ENCODE assay signal across 22 cellular contexts in genomic region chr16:69486272-69486671, GRCh38.
DNase-seq lines count a peak whose midpoint lies in the region; ATAC-seq, FAIRE-seq and TF ChIP-seq lines count a peak whose summit lies in the region.
"Had no signal": no experiment of that assay in that cellular context is flagged by ENCODE, and none has a peak within 500 bp of the region (broad histone marks: within the 10 kb centered on the region; RNA-seq: fewer than 3 reads in every experiment).

No MANE protein-coding gene starts in this region.

- intact Hi-C loops in HepG2 (cut with micrococcal nuclease; ENCODE audit: unreplicated experiment) (no loop called here), right lobe of liver (cut with DNase I) (no loop called here)

- no peak overlapping the region for H3K4me2 ChIP-seq in HepG2 (ENCODE audit: low read depth, low read length)
- H3K4me2 ChIP-seq in neuronal stem cell (ENCODE audit: insufficient read depth, low read length, poor library complexity, severe bottlenecking) = no peak overlapping the region

- no peaks in the 10 kb centered on the region for H4K20me1 ChIP-seq in HepG2 (ENCODE audit: insufficient read depth, low read length)

- no peak overlapping the region for H3K23ac ChIP-seq in neuronal stem cell (ENCODE audit: low read depth, low read length, poor library complexity)

- ATAC-seq in HepG2 = peak; percentile 35; the same call in 2 of the 3 replicates
- no peak for ATAC-seq in right lobe of liver
- ATAC-seq: GM12878 had no signal

- no peak overlapping the region for H4K8ac ChIP-seq in neuronal stem cell (ENCODE audit: low read depth, low read length)

- no peak overlapping the region for H2BK5ac ChIP-seq in neuronal stem cell (ENCODE audit: low read length)

- no peak for TF ChIP-seq RAD21 in HepG2 (CRISPR knock-in tag; IDR thresholded peaks at IDR 0.05)

- DNase-seq in HepG2 (ENCODE audit: low spot score) (no peak), right lobe of liver (no peak), NCI-H69 (lab: John Stamatoyannopoulos, UW) (peak; percentile 33), left kidney (ENCODE audit: low read depth, low spot score) (peak; percentile 38), neuronal stem cell (ENCODE audit: low spot score) (no peak), SIG-M5 (lab: John Stamatoyannopoulos, UW) (no peak), medulla oblongata (ENCODE audit: extremely low spot score) (no peak)
- no peak for DNase-seq in activated T-cell treated with anti-CD3 and anti-CD28 coated beads, Interleukin-2, amount 50 U/mL, for 1 hour
- DNase-seq: ACHN; BE2C; C1 segment of cervical spinal cord; CD4-positive, CD25-positive, alpha-beta regulatory T cell; CD8-positive, alpha-beta memory T cell; COR-L47; DMS 273 treated with DMSO at 0.1 percent for 48 hours; DMS53; DND-41; EL had no signal

- H3K4me3 ChIP-seq in HepG2 (replicated peaks in 1 of 3; ENCODE audit: insufficient read depth in 1 of 3, low read depth in 2 of 3, low read length in 3 of 3) (no peak overlapping the region), right lobe of liver (no peak overlapping the region), neuronal stem cell (ENCODE audit: low read length in 2 of 2) (no peak overlapping the region)
- H3K4me3 ChIP-seq: GM12878, HAP-1 had no signal

- TF ChIP-seq EP300 in HepG2 (IDR thresholded peaks at IDR 0.05; ENCODE audit: low read depth in 2 of 2, low read length in 2 of 2) (no peak), HepG2 (CRISPR knock-in tag; IDR thresholded peaks at IDR 0.05; ENCODE audit: borderline replicate concordance) (no peak)

- H2BK12ac ChIP-seq in neuronal stem cell (ENCODE audit: low read length) = no peak overlapping the region

- H3K9me3 ChIP-seq in HepG2 (ENCODE audit: low read length) (no peaks in the 10 kb centered on the region), right lobe of liver (no peaks in the 10 kb centered on the region), neuronal stem cell (replicated peaks in 1 of 2; ENCODE audit: control insufficient read depth in 2 of 2, insufficient read depth in 1 of 2, low read depth in 1 of 2, low read length in 2 of 2) (no peaks in the 10 kb centered on the region)
- H3K9me3 ChIP-seq: BE2C, HAP-1 had no signal

- H3K27me3 ChIP-seq in HepG2 (ENCODE audit: control insufficient read depth in 1 of 2, insufficient read depth in 2 of 2, low read length in 2 of 2) = no peaks in the 10 kb centered on the region
- no peaks in the 10 kb centered on the region for H3K27me3 ChIP-seq in right lobe of liver
- no peaks in the 10 kb centered on the region for H3K27me3 ChIP-seq in neuronal stem cell (ENCODE audit: control insufficient read depth in 3 of 3, insufficient read depth in 3 of 3, low read depth in 1 of 3, low read length in 3 of 3)
- H3K27me3 ChIP-seq: BE2C had no signal

- H3K4me1 ChIP-seq in HepG2 (ENCODE audit: insufficient read depth, low read length) (peaks cover 29% of the 10 kb centered on the region), right lobe of liver (no peaks in the 10 kb centered on the region), neuronal stem cell (ENCODE audit: control insufficient read depth in 2 of 2, insufficient read depth in 1 of 2, low read depth in 1 of 2, low read length in 2 of 2) (peaks cover 0 to 8% of the 10 kb centered on the region in 2 donors)

- BruUV-seq in HepG2 (replicated peaks; lab: Mats Ljungman, UMichigan) = no TSS peak

- TF ChIP-seq CTCF in HepG2 (CRISPR knock-in tag; IDR thresholded peaks at IDR 0.05) (no peak), right lobe of liver (IDR thresholded peaks at IDR 0.05) (no peak)

- no peak overlapping the region for H4K91ac ChIP-seq in neuronal stem cell (ENCODE audit: low read depth, low read length, poor library complexity)

- POLR2A ChIA-PET in HepG2 (lab: Yijun Ruan, JAX) = no interaction called here

- H2BK15ac ChIP-seq in neuronal stem cell (ENCODE audit: low read length) = peak overlapping the region; percentile 14

- no peaks in the 10 kb centered on the region for H3K79me2 ChIP-seq in HepG2 (ENCODE audit: insufficient read depth, low read length)

- H3K4ac ChIP-seq in neuronal stem cell (ENCODE audit: low read length) = no peak overlapping the region

- peak overlapping the region; percentile 57 for H2BK120ac ChIP-seq in neuronal stem cell (ENCODE audit: low read depth, low read length)

- H2AFZ ChIP-seq in HepG2 (ENCODE audit: low read length) (no peak overlapping the region), neuronal stem cell (ENCODE audit: low read length) (no peak overlapping the region)

- 61% methylated on average over 5 of the region's 5 CpGs for WGBS in HepG2 (ENCODE audit: low lambda C conversion rate)
- WGBS in right lobe of liver (ENCODE audit: insufficient coverage, low coverage, low lambda C conversion rate, missing lambda C conversion rate) = 64% methylated on average over 4 of the region's 5 CpGs
- no CpG with 5 or more reads among the region's 5 CpGs for WGBS in neuronal stem cell (ENCODE audit: extremely low coverage in 2 of 2, insufficient read length in 2 of 2, insufficient replicate concordance in 1 of 2), 2 donors

- in situ Hi-C loops in HepG2 (cut with HindIII; ENCODE audit: extremely low pct_ligation_motif_present, low pct_unique_long_range_greater_than_20kb) = no loop called here

- H3K9ac ChIP-seq in HepG2 (ENCODE audit: insufficient read depth, low read depth, low read length) (no peak overlapping the region), neuronal stem cell (ENCODE audit: low read depth, low read length, poor library complexity) (no peak overlapping the region)

- no peak for TF ChIP-seq POLR2A in HepG2 (IDR thresholded peaks at IDR 0.05; ENCODE audit: insufficient read depth in 1 of 2, low read depth in 2 of 2, low read length in 2 of 2)
- no peak for TF ChIP-seq POLR2A in right lobe of liver (IDR thresholded peaks at IDR 0.05)

- no peaks in the 10 kb centered on the region for H3K79me1 ChIP-seq in neuronal stem cell (ENCODE audit: low read depth, low read length)

- FAIRE-seq in HepG2 (lab: Jason Lieb, UNC) = no peak
- FAIRE-seq: A204.1, GM12878 had no signal

- CTCF ChIA-PET in HepG2 (lab: Yijun Ruan, JAX; ENCODE audit: low intra/inter-chr PET ratio, low total read pairs) = no interaction called here

- H3K18ac ChIP-seq in neuronal stem cell (ENCODE audit: low read length) = no peak overlapping the region

- H2AK5ac ChIP-seq in neuronal stem cell (ENCODE audit: low read depth, low read length) = no peak overlapping the region

- peak overlapping the region; percentile 28 for H3K14ac ChIP-seq in neuronal stem cell (ENCODE audit: low read length)

- no peaks in the 10 kb centered on the region for H3K36me3 ChIP-seq in HepG2 (replicated peaks in 1 of 2; ENCODE audit: control insufficient read depth in 1 of 2, insufficient read depth in 2 of 2, low read length in 2 of 2)
- H3K36me3 ChIP-seq in right lobe of liver = no peaks in the 10 kb centered on the region
- H3K36me3 ChIP-seq in neuronal stem cell (replicated peaks in 1 of 2; ENCODE audit: control insufficient read depth in 2 of 2, insufficient read depth in 2 of 2, low read length in 2 of 2) = no peaks in the 10 kb centered on the region
- H3K36me3 ChIP-seq: BE2C, HAP-1 had no signal

- H3K27ac ChIP-seq in HepG2 (ENCODE audit: extremely low read length, insufficient read depth, low read length) (no peak overlapping the region), right lobe of liver (no peak overlapping the region), neuronal stem cell (replicated peaks; ENCODE audit: low read length) (no peak overlapping the region)
- H3K27ac ChIP-seq: HL-60 had no signal

TF ChIP-seq in HepG2, 621 proteins besides CTCF, POLR2A, EP300 and RAD21 (continues in another document):
- no peak for TF ChIP-seq ZNF205 (CRISPR knock-in tag; IDR thresholded peaks at IDR 0.05)
- no peak for TF ChIP-seq RORA (CRISPR knock-in tag; IDR thresholded peaks at IDR 0.05)
- TF ChIP-seq ZNF232 (CRISPR knock-in tag; IDR thresholded peaks at IDR 0.05; ENCODE audit: borderline replicate concordance) = no peak
- TF ChIP-seq ZNF263 (CRISPR knock-in tag; IDR thresholded peaks at IDR 0.05) = no peak
- no peak for TF ChIP-seq NKX3-1 (CRISPR knock-in tag; IDR thresholded peaks at IDR 0.05)
- TF ChIP-seq HMG20A (CRISPR knock-in tag; IDR thresholded peaks at IDR 0.05; ENCODE audit: borderline replicate concordance) = no peak
- no peak for TF ChIP-seq SRF (IDR thresholded peaks at IDR 0.05; ENCODE audit: low read depth, low read length)
- TF ChIP-seq, protein P1, sequence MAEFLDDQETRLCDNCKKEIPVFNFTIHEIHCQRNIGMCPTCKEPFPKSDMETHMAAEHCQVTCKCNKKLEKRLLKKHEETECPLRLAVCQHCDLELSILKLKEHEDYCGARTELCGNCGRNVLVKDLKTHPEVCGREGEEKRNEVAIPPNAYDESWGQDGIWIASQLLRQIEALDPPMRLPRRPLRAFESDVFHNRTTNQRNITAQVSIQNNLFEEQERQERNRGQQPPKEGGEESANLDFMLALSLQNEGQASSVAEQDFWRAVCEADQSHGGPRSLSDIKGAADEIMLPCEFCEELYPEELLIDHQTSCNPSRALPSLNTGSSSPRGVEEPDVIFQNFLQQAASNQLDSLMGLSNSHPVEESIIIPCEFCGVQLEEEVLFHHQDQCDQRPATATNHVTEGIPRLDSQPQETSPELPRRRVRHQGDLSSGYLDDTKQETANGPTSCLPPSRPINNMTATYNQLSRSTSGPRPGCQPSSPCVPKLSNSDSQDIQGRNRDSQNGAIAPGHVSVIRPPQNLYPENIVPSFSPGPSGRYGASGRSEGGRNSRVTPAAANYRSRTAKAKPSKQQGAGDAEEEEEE (CRISPR knock-in tag; IDR thresholded peaks at IDR 0.05; ENCODE audit: borderline replicate concordance) = no peak
- no peak for TF ChIP-seq ZNF776 (CRISPR knock-in tag; IDR thresholded peaks at IDR 0.05)

Comparison
In these comparisons a context has a peak if more than half of its experiments do, and no peak if none do; other contexts are left out.
1. DNase-seq: peak in NCI-H69 (single experiment) and left kidney (single experiment); none in HepG2 (single experiment), right lobe of liver (0 of 3), neuronal stem cell (single experiment), activated T-cell treated with anti-CD3 and anti-CD28 coated beads, Interleukin-2, amount 50 U/mL, for 1 hour (single experiment), SIG-M5 (single experiment) and medulla oblongata (single experiment).